9 cellular contexts compared by ENCODE assay signal in genomic region chr11:45806072-45806933, GRCh38. TPM values are rescaled to one million over a fixed set of nuclear protein-coding genes. Genes with fewer than 3 reads are reported as not detected.
A peak's percentile ranks its signal among the peaks of the same experiment; 100 is the strongest.
DNase-seq lines count a peak whose midpoint lies in the region; ATAC-seq, FAIRE-seq and TF ChIP-seq lines count a peak whose summit lies in the region.
"Had no signal": no experiment of that assay in that cellular context is flagged by ENCODE, and none has a peak within 500 bp of the region (broad histone marks: within the 10 kb centered on the region; RNA-seq: fewer than 3 reads in every experiment).

No MANE protein-coding gene starts in this region.

- peak overlapping the region; percentile 98 for H2AFZ ChIP-seq in K562 (ENCODE audit: low read depth, low read length)

- WGBS in K562 (ENCODE audit: insufficient coverage, low coverage, missing lambda C conversion rate), result 14% methylated on average over 20 of the region's 20 CpGs
- 78 to 84% methylated on average over 20 of the region's 20 CpGs for WGBS in lung, 2 donors
- WGBS in urinary bladder, result 83% methylated on average over 20 of the region's 20 CpGs

- intact Hi-C loops in left cardiac atrium (cut with DNase I), result no loop called here
- intact Hi-C loops in K562 (cut with micrococcal nuclease), result loop anchor here (5.0 to 10.0 kb wide), 2 partner anchors 41 to 62 kb away; partner anchors contain the start of gene CRY2

- no peak overlapping the region for H3K27ac ChIP-seq in cardiac muscle cell
- peak overlapping the region; percentile 85 for H3K27ac ChIP-seq in K562 (ENCODE audit: extremely low read depth, low read depth, low read length)
- H3K27ac ChIP-seq in lung (ENCODE audit: low read depth in 1 of 2, low read length in 1 of 2), result no peak overlapping the region
- no peak overlapping the region for H3K27ac ChIP-seq in urinary bladder (ENCODE audit: low read depth)

- H4K20me1 ChIP-seq in K562 (replicated peaks; ENCODE audit: control insufficient read depth, insufficient read depth, low read length), result peaks cover 3% of the 10 kb centered on the region; the same call in 1 of the 2 replicates

- H3K36me3 ChIP-seq in cardiac muscle cell (no peaks in the 10 kb centered on the region), K562 (ENCODE audit: control insufficient read depth, insufficient read depth, low read length) (peaks cover 29% of the 10 kb centered on the region; the same call in 2 of the 3 replicates), lung (ENCODE audit: control insufficient read depth in 2 of 2, insufficient read depth in 2 of 2, low read length in 2 of 2) (peaks cover 0 to 27% of the 10 kb centered on the region in 2 donors), urinary bladder (ENCODE audit: insufficient read depth) (no peaks in the 10 kb centered on the region)

- H3K79me2 ChIP-seq in K562 (ENCODE audit: control insufficient read depth, insufficient read depth, low read length), result peaks cover 27% of the 10 kb centered on the region

- peak overlapping the region; percentile 54 for H3K4me3 ChIP-seq in cardiac muscle cell
- peak overlapping the region; percentile 84 for H3K4me3 ChIP-seq in K562
- H3K4me3 ChIP-seq in lung, result peak overlapping the region; percentile 93
- H3K4me3 ChIP-seq in urinary bladder (ENCODE audit: low read depth, low read length), result peak overlapping the region; percentile 79

- TF ChIP-seq CTCF in cardiac muscle cell (IDR thresholded peaks at IDR 0.05; ENCODE audit: low read depth, low read length) (no peak), K562 (IDR thresholded peaks at IDR 0.05 in 2 of 3, conservative IDR thresholded peaks at IDR 0.05 in 1 of 3; ENCODE audit: insufficient read depth in 2 of 3, low read depth in 1 of 3, low read length in 3 of 3) (no peak), lung (IDR thresholded peaks at IDR 0.05; ENCODE audit: control extremely low read depth, extremely low read depth) (no peak)

- POLR2A ChIA-PET in K562 (lab: Yijun Ruan, JAX), result interaction anchor here (0.8 to 1.7 kb wide), 5 partner anchors 9 to 41 kb away, joined by 3 to 6 read pairs (median 3); partner anchors contain the start of gene CRY2
- POLR2A ChIA-PET in HEK293T (lab: Yijun Ruan, JAX), result interaction anchor here (1.1 to 1.6 kb wide), 2 partner anchors 11 to 40 kb away, joined by 3 to 8 read pairs; no protein-coding TSS in a partner anchor

- H3K4me1 ChIP-seq in cardiac muscle cell (ENCODE audit: low read depth) (peaks cover 7% of the 10 kb centered on the region), K562 (replicated peaks in 1 of 2; ENCODE audit: control insufficient read depth in 2 of 2, insufficient read depth in 2 of 2, low read length in 2 of 2) (peaks cover 11 to 46% of the 10 kb centered on the region in 2 experiments; a peak in 4 of 5 replicates), lung (ENCODE audit: control insufficient read depth in 2 of 2, insufficient read depth in 2 of 2, low read length in 2 of 2) (peaks cover 13 to 25% of the 10 kb centered on the region in 2 donors), urinary bladder (ENCODE audit: insufficient read depth) (no peaks in the 10 kb centered on the region)

- FAIRE-seq in K562 (lab: Jason Lieb, UNC), result peak; percentile 29

- no peak for TF ChIP-seq POLR2A in K562 (conservative IDR thresholded peaks at IDR 0.05)

- CTCF ChIA-PET in K562 (lab: Yijun Ruan, JAX; ENCODE audit: low intra/inter-chr PET ratio), result no interaction called here
- CTCF ChIA-PET in HEK293T (lab: Yijun Ruan, JAX), result no interaction called here

- peak overlapping the region; percentile 89 for H3K4me2 ChIP-seq in K562 (ENCODE audit: insufficient read depth, low read length)

- TSS peak; percentile 37 for BruUV-seq in K562 (replicated peaks; lab: Mats Ljungman, UMichigan)

- DNase-seq in cardiac muscle cell (ENCODE audit: low read depth in 1 of 2, low spot score in 1 of 2) (no peak), left cardiac atrium (no peak), K562 (ENCODE audit: extremely low read depth in 1 of 4, low spot score in 3 of 4) (no peak), lung (ENCODE audit: low spot score) (no peak), NCI-H1694 treated with DMSO at 0.1 percent for 48 hours (lab: John Stamatoyannopoulos, UW) (no peak), NCI-H226 (no peak), HEK293T (ENCODE audit: extremely low spot score) (no peak)
- DNase-seq: DMS79 had no signal

- H3K27me3 ChIP-seq in cardiac muscle cell (peaks cover 18% of the 10 kb centered on the region), K562 (ENCODE audit: control insufficient read depth in 2 of 2, insufficient read depth in 2 of 2, low read length in 2 of 2) (no peaks in the 10 kb centered on the region), lung (ENCODE audit: control insufficient read depth, insufficient read depth) (no peaks in the 10 kb centered on the region)

- TF ChIP-seq EP300 in K562 (IDR thresholded peaks at IDR 0.05; ENCODE audit: low read length), result no peak

- ATAC-seq in left cardiac atrium, result no peak
- no peak for ATAC-seq in K562
- ATAC-seq in lung (ENCODE audit: insufficient read depth, low FRiP score), result no peak

- no peak for TF ChIP-seq RAD21 in K562 (CRISPR knock-in tag; conservative IDR thresholded peaks at IDR 0.05 in 1 of 2, IDR thresholded peaks at IDR 0.05 in 1 of 2)

- H3K9me1 ChIP-seq in K562 (ENCODE audit: control insufficient read depth, insufficient read depth, low read length), result no peaks in the 10 kb centered on the region

- in situ Hi-C loops in K562 (cut with MboI), result no loop called here

- H3K9me3 ChIP-seq in cardiac muscle cell (ENCODE audit: low read depth), result no peaks in the 10 kb centered on the region
- H3K9me3 ChIP-seq in K562 (replicated peaks; ENCODE audit: control insufficient read depth, insufficient read depth, low read depth, low read length), result no peaks in the 10 kb centered on the region
- no peaks in the 10 kb centered on the region for H3K9me3 ChIP-seq in lung (ENCODE audit: control insufficient read depth in 2 of 2, insufficient read depth in 1 of 2, low read length in 1 of 2)

- H3K9ac ChIP-seq in K562 (ENCODE audit: insufficient read depth in 1 of 2, low read depth in 2 of 2, low read length in 2 of 2), result peak overlapping the region; percentile 80 to 96

TF ChIP-seq in HEK293T, 16 proteins besides CTCF, POLR2A, EP300 and RAD21 (continues in another document):
- TF ChIP-seq LEF1 (IDR thresholded peaks at IDR 0.05; ENCODE audit: borderline replicate concordance) (no peak), SP1 (IDR thresholded peaks at IDR 0.05) (no peak), BHLHE40 (IDR thresholded peaks at IDR 0.05; ENCODE audit: borderline replicate concordance) (no peak), FOXM1 (IDR thresholded peaks at IDR 0.05; ENCODE audit: borderline replicate concordance) (no peak), CTBP1 (IDR thresholded peaks at IDR 0.05; ENCODE audit: borderline replicate concordance) (no peak), FOXA1 (IDR thresholded peaks at IDR 0.05) (no peak), SUZ12 (IDR thresholded peaks at IDR 0.05) (no peak), ELF4 (IDR thresholded peaks at IDR 0.05) (no peak), NFRKB (IDR thresholded peaks at IDR 0.05) (no peak)

RNA-seq across cellular contexts. Expression of gene SLC35C1, which starts 1.4 kb away (rescaled TPM):
- 8.1 TPM in 2 replicates for total RNA-seq in cardiac muscle cell
- polyA plus RNA-seq in cardiac muscle cell, result 7.1 and 15.1 TPM in 2 replicates
- 10 to 100 TPM; 12.4 to 13.3 TPM for total RNA-seq in left cardiac atrium
- 4.6 and 15.0 TPM in 2 replicates for total RNA-seq in K562 (2011; cell fraction: chromatin; rRNA removed; ENCODE audit: low replicate concordance)
- total RNA-seq in K562 (2011; cell fraction: nucleolus; rRNA removed), result 15.7 and 22.2 TPM in 2 replicates
- total RNA-seq in K562 (2011; cell fraction: nucleoplasm; rRNA removed), result 13.6 and 16.2 TPM in 2 replicates
- total RNA-seq in K562 (2014; rRNA removed), result 3.6 and 5.4 TPM in 2 replicates
- 0.96 and 1.5 TPM in 2 replicates for total RNA-seq in K562 (2014; rRNA removed; fragmentation: Illumina TruSeq; extraction: Trizol)
- 2.4 and 3.0 TPM in 2 replicates for total RNA-seq in K562 (2015; rRNA removed; fragmentation: Illumina TruSeq; extraction: Trizol)
- 13.1 and 14.9 TPM in 2 replicates for total RNA-seq in K562 (2021)
- 1.3 and 2.6 TPM in 2 replicates for polyA plus RNA-seq in K562 (2011; rRNA removed)
- 2.8 and 7.0 TPM in 2 replicates for polyA plus RNA-seq in K562 (2011; cell fraction: cytosol; rRNA removed)
- 2.6 and 5.4 TPM in 2 replicates for polyA plus RNA-seq in K562 (2011; cell fraction: nucleus; rRNA removed)
- 9.2 and 10.4 TPM in 2 replicates for polyA plus RNA-seq in K562 (2012)
- 7.4 and 9.7 TPM in 2 replicates for polyA plus RNA-seq in K562 (2014; fragmentation: Illumina TruSeq; extraction: Trizol)
- polyA plus RNA-seq in K562 (2014; fragmentation: Nextera tagmentation; extraction: Ambion mirVana), result under 1 TPM; 0.65 to 0.98 TPM
- polyA plus RNA-seq in K562 (2014; rRNA removed), result 4.2 and 4.4 TPM in 2 replicates
- 2.1 and 2.5 TPM in 2 replicates for polyA minus RNA-seq in K562 (2011; rRNA and poly(A)+ RNA removed)
- polyA minus RNA-seq in K562 (2011; cell fraction: cytosol; rRNA and poly(A)+ RNA removed), result 13.7 and 13.8 TPM in 2 replicates
- 4.8 and 4.9 TPM in 2 replicates for polyA minus RNA-seq in K562 (2011; cell fraction: nucleus; rRNA and poly(A)+ RNA removed)
- 10 to 100 TPM in 1 of 2 donors, 1 to 10 TPM in 1; 5.4 to 27.2 TPM for total RNA-seq in lung
- 10 to 100 TPM; 21.1 to 35.9 TPM for polyA plus RNA-seq in lung
- total RNA-seq in urinary bladder, result 6.2 TPM
- 19.2 TPM for polyA plus RNA-seq in urinary bladder

RNA-seq across cellular contexts. Expression of gene CRY2, which starts 41.0 kb away (rescaled TPM):
- total RNA-seq in cardiac muscle cell (31.5 and 50.5 TPM in 2 replicates), left cardiac atrium (10 to 100 TPM; 59.2 to 62.9 TPM), K562 (2014; rRNA removed) (15.1 and 18.3 TPM in 2 replicates), K562 (2014; rRNA removed; fragmentation: Illumina TruSeq; extraction: Trizol) (8.5 and 10.4 TPM in 2 replicates), K562 (2015; rRNA removed; fragmentation: Illumina TruSeq; extraction: Trizol) (10.9 and 13.3 TPM in 2 replicates), K562 (2021) (23.9 and 24.0 TPM in 2 replicates), lung (10 to 100 TPM; 51.5 to 55.0 TPM), urinary bladder (31.0 TPM)
- polyA plus RNA-seq in cardiac muscle cell (28.3 and 40.7 TPM in 2 replicates), K562 (2011; rRNA removed) (15.8 and 21.7 TPM in 2 replicates), K562 (2014; fragmentation: Illumina TruSeq; extraction: Trizol) (14.5 and 14.8 TPM in 2 replicates), K562 (2014; fragmentation: Nextera tagmentation; extraction: Ambion mirVana) (1 to 10 TPM; 2.3 to 3.3 TPM), K562 (2014; rRNA removed) (13.5 and 17.1 TPM in 2 replicates), lung (10 to 100 TPM; 16.2 to 16.9 TPM), urinary bladder (32.4 TPM)
- 74.3 and 112 TPM in 2 replicates for total RNA-seq in K562 (2011; cell fraction: chromatin; rRNA removed; ENCODE audit: low replicate concordance)
- 59.2 and 64.6 TPM in 2 replicates for total RNA-seq in K562 (2011; cell fraction: nucleolus; rRNA removed)
- total RNA-seq in K562 (2011; cell fraction: nucleoplasm; rRNA removed), result 69.7 and 90.4 TPM in 2 replicates
- 16.3 and 16.9 TPM in 2 replicates for polyA plus RNA-seq in K562 (2011; cell fraction: cytosol; rRNA removed)
- polyA plus RNA-seq in K562 (2011; cell fraction: nucleus; rRNA removed), result 59.5 and 77.3 TPM in 2 replicates
- polyA plus RNA-seq in K562 (2012), result 10.6 and 11.5 TPM in 2 replicates
- polyA minus RNA-seq in K562 (2011; rRNA and poly(A)+ RNA removed), result 27.1 and 32.0 TPM in 2 replicates
- 17.7 and 18.3 TPM in 2 replicates for polyA minus RNA-seq in K562 (2011; cell fraction: cytosol; rRNA and poly(A)+ RNA removed)
- polyA minus RNA-seq in K562 (2011; cell fraction: nucleus; rRNA and poly(A)+ RNA removed), result 28.8 and 31.0 TPM in 2 replicates
